Comparison of ENCODE assay signal across 22 cellular contexts in the genomic region with DNA sequence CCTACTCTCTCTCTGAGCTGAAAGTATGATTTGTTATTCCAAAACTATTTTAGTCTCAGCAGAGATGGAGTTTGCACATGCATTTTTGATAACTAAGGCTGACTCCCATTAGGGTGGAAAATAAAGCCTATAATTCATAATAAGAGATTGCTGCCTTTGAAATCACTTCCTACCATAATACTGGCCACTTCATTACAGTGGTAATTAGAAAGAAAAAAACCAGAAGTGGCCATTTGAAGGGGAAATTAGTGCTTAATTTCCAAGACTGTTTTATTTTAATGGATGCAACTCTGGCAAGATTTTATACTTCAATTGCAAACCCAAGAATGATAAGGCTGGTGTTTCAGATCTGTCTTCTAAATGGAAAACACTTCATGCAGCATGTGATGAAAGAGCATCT.
"Had no signal": no experiment of that assay in that cellular context is flagged by ENCODE, and none has a peak within 500 bp of the region (broad histone marks: within the 10 kb centered on the region; RNA-seq: fewer than 3 reads in every experiment).

No MANE protein-coding gene starts in this region.

- FAIRE-seq: TTC549 had no signal

- H3K9me3 Mint-ChIP-seq: activated B cell treated with CpG ODN at 0.5 μM for 24 hours; effector memory CD8-positive, alpha-beta T cell; stimulated activated naive B cell treated with anti-CD40 and anti-IgM and Interleukin-4, amounts not matched to agents 10 μg/mL and 1 μg/mL and 100 μg/mL, for 72 hours had no signal

- H3K27me3 Mint-ChIP-seq: activated B cell treated with CpG ODN at 0.5 μM for 24 hours had no signal

- ATAC-seq: effector memory CD8-positive, alpha-beta T cell; heart right ventricle; left ventricle myocardium superior; natural killer cell treated with Interleukin-12 subunit alpha and Interleukin-12 subunit beta and Interleukin-15 and Interleukin-18, amount 100 ng/mL, for 72 hours had no signal

- H3K4me3 ChIP-seq: cardiac muscle cell, esophagus squamous epithelium, heart right ventricle, mucosa of descending colon, sigmoid colon, spleen, thoracic aorta had no signal

- H3K9me3 ChIP-seq: esophagus squamous epithelium, heart right ventricle, mucosa of descending colon, sigmoid colon, spleen, thoracic aorta had no signal

- H3K36me3 ChIP-seq: cardiac muscle cell, esophagus squamous epithelium, heart right ventricle, sigmoid colon, spleen, thoracic aorta had no signal

- DNase-seq: activated B cell treated with CpG ODN at 0.5 μM for 24 hours; activated CD4-positive, alpha-beta T cell treated with anti-CD3 and anti-CD28 coated beads for 4 hours; activated CD8-positive, alpha-beta memory T cell treated with anti-CD3 and anti-CD28 coated beads, Interleukin-2, amount 50 U/mL, for 48 hours; activated effector memory CD4-positive, alpha-beta T cell treated with Interleukin-2 at 50 U/mL for 16 hours; activated naive CD4-positive, alpha-beta T cell treated with anti-CD3 and anti-CD28 coated beads, Interleukin-2, amount 50 U/mL, for 16 hours; activated T-cell treated with anti-CD3 and anti-CD28 coated beads, Interleukin-2, amount 50 U/mL, for 48 hours; amygdala; effector memory CD8-positive, alpha-beta T cell; esophagus squamous epithelium; heart right ventricle; left ventricle myocardium superior; nucleus accumbens; posterior cingulate gyrus; sigmoid colon; spleen; stimulated activated CD4-positive, alpha-beta T cell treated with anti-CD3 and anti-CD28 coated beads, Interleukin-4, amount 100 ng/mL, for 4 hours; stimulated activated naive B cell treated with anti-CD40 and anti-IgM and Interleukin-4, amounts not matched to agents 10 μg/mL and 1 μg/mL and 100 μg/mL, for 72 hours had no signal

- H3K4me1 ChIP-seq: esophagus squamous epithelium, heart right ventricle, sigmoid colon, spleen had no signal

- H3K27me3 ChIP-seq: cardiac muscle cell, esophagus squamous epithelium, heart right ventricle, sigmoid colon, spleen had no signal

- H3K27ac Mint-ChIP-seq: activated B cell treated with CpG ODN at 0.5 μM for 24 hours; effector memory CD8-positive, alpha-beta T cell; natural killer cell treated with Interleukin-12 subunit alpha and Interleukin-12 subunit beta and Interleukin-15 and Interleukin-18, amount 100 ng/mL, for 72 hours; stimulated activated naive B cell treated with anti-CD40 and anti-IgM and Interleukin-4, amounts not matched to agents 10 μg/mL and 1 μg/mL and 100 μg/mL, for 72 hours had no signal

- H3K27ac ChIP-seq: cardiac muscle cell, esophagus squamous epithelium, heart right ventricle, sigmoid colon, spleen, thoracic aorta had no signal

- H3K4me3 Mint-ChIP-seq: activated B cell treated with CpG ODN at 0.5 μM for 24 hours; effector memory CD8-positive, alpha-beta T cell; natural killer cell treated with Interleukin-12 subunit alpha and Interleukin-12 subunit beta and Interleukin-15 and Interleukin-18, amount 100 ng/mL, for 72 hours; stimulated activated naive B cell treated with anti-CD40 and anti-IgM and Interleukin-4, amounts not matched to agents 10 μg/mL and 1 μg/mL and 100 μg/mL, for 72 hours had no signal
